In genomic region chr19:50820549-50821247, GRCh38 we compare ENCODE assay signal across 9 cellular contexts. TPM values are rescaled to one million over a fixed set of nuclear protein-coding genes. Genes with fewer than 3 reads are reported as not detected.
DNase-seq lines count a peak whose midpoint lies in the region; ATAC-seq and TF ChIP-seq lines count a peak whose summit lies in the region.
"Had no signal": no experiment of that assay in that cellular context is flagged by ENCODE, and none has a peak within 500 bp of the region (broad histone marks: within the 10 kb centered on the region; RNA-seq: fewer than 3 reads in every experiment).

No MANE protein-coding gene starts in this region.

- peaks cover 18% of the 10 kb centered on the region; the same call in 1 of the 2 replicates for H3K4me1 ChIP-seq in ES-I3 (ENCODE audit: insufficient read depth, low read length)

- H3K27me3 Mint-ChIP-seq in HFFc6 (ENCODE audit: insufficient read depth) (peaks cover 53% of the 10 kb centered on the region), nephron (ENCODE audit: low read depth) (peaks cover 88% of the 10 kb centered on the region)
- H3K27me3 Mint-ChIP-seq in activated naive CD8-positive, alpha-beta T cell treated with anti-CD3 and anti-CD28 coated beads, Interleukin-2, amount 10 ng/mL, durations not matched to agents 7 days and 5 days: peaks cover 46% of the 10 kb centered on the region

- H3K4me3 Mint-ChIP-seq in HFFc6 (peak overlapping the region; percentile 32; the same call in 1 of the 2 replicates), nephron (peak overlapping the region; percentile 1 to 64 (median 5))
- H3K4me3 Mint-ChIP-seq in activated naive CD8-positive, alpha-beta T cell treated with anti-CD3 and anti-CD28 coated beads, Interleukin-2, amount 10 ng/mL, durations not matched to agents 7 days and 5 days: peak overlapping the region; percentile 72

- no peaks in the 10 kb centered on the region for H3K9me3 ChIP-seq in ES-I3 (ENCODE audit: control insufficient read depth, insufficient read depth, low read length)

- H3K36me3 ChIP-seq in ES-I3 (ENCODE audit: insufficient read depth, low read length): no peaks in the 10 kb centered on the region

- DNase-seq in HFFc6: no peak
- DNase-seq in activated naive CD8-positive, alpha-beta T cell treated with anti-CD3 and anti-CD28 coated beads, Interleukin-2, amount 10 ng/mL, durations not matched to agents 7 days and 5 days: no peak
- DNase-seq: stimulated activated CD8-positive, alpha-beta memory T cell treated with anti-CD3 and anti-CD28 coated beads, Interleukin-4, amount 100 ng/mL, for 48 hours had no signal

- H3K36me3 Mint-ChIP-seq in HFFc6 (ENCODE audit: low read depth) (no peaks in the 10 kb centered on the region), nephron (ENCODE audit: low read depth) (no peaks in the 10 kb centered on the region)
- H3K36me3 Mint-ChIP-seq in activated naive CD8-positive, alpha-beta T cell treated with anti-CD3 and anti-CD28 coated beads, Interleukin-2, amount 10 ng/mL, durations not matched to agents 7 days and 5 days: no peaks in the 10 kb centered on the region

- H3K9ac ChIP-seq in ES-I3 (ENCODE audit: low read depth, low read length): peak overlapping the region; percentile 20; the same call in 1 of the 2 replicates

- H3K9me3 Mint-ChIP-seq in HFFc6 (no peaks in the 10 kb centered on the region; the same call in 1 of the 2 replicates), nephron (peaks cover 5% of the 10 kb centered on the region)
- no peaks in the 10 kb centered on the region for H3K9me3 Mint-ChIP-seq in activated naive CD8-positive, alpha-beta T cell treated with anti-CD3 and anti-CD28 coated beads, Interleukin-2, amount 10 ng/mL, durations not matched to agents 7 days and 5 days

- POLR2A ChIA-PET in activated naive CD8-positive, alpha-beta T cell treated with anti-CD3 and anti-CD28 coated beads, Interleukin-2, amount 10 ng/mL, durations not matched to agents 7 days and 5 days (lab: Charles Lee): interaction anchor here (0.8 to 3.9 kb wide), 3 partner anchors 14 to 156 kb away, joined by 4 to 22 read pairs (median 5); no protein-coding TSS in a partner anchor

- TF ChIP-seq CTCF in HFFc6 (IDR thresholded peaks at IDR 0.05) (no peak), nephron (IDR thresholded peaks at IDR 0.05; ENCODE audit: unreplicated experiment in 3 of 3) (no peak)

- no peak overlapping the region for H3K27ac Mint-ChIP-seq in HFFc6
- peak overlapping the region; percentile 44 for H3K27ac Mint-ChIP-seq in activated naive CD8-positive, alpha-beta T cell treated with anti-CD3 and anti-CD28 coated beads, Interleukin-2, amount 10 ng/mL, durations not matched to agents 7 days and 5 days
- H3K27ac Mint-ChIP-seq in nephron: peak overlapping the region in 2 of 3 experiments; percentile 23 to 34

- no peak for ATAC-seq in activated naive CD8-positive, alpha-beta T cell treated with anti-CD3 and anti-CD28 coated beads, Interleukin-2, amount 10 ng/mL, durations not matched to agents 7 days and 5 days (ENCODE audit: low read depth)
- ATAC-seq in HG03442 (IDR thresholded peaks at IDR 0.05; ENCODE audit: unreplicated experiment) (no peak), HG03097 (IDR thresholded peaks at IDR 0.05; ENCODE audit: low FRiP score, unreplicated experiment) (no peak), HG03469 (IDR thresholded peaks at IDR 0.05; ENCODE audit: unreplicated experiment) (no peak), GM21717 (IDR thresholded peaks at IDR 0.05; ENCODE audit: unreplicated experiment) (no peak)

- H3K4me1 Mint-ChIP-seq in HFFc6 (ENCODE audit: low read depth): peaks cover 7% of the 10 kb centered on the region
- peaks cover 21% of the 10 kb centered on the region for H3K4me1 Mint-ChIP-seq in activated naive CD8-positive, alpha-beta T cell treated with anti-CD3 and anti-CD28 coated beads, Interleukin-2, amount 10 ng/mL, durations not matched to agents 7 days and 5 days
- H3K4me1 Mint-ChIP-seq in nephron: peaks cover 17% of the 10 kb centered on the region

RNA-seq across cellular contexts. Expression of gene KLK1, which starts 2.9 kb away (rescaled TPM):
- total RNA-seq in HFFc6 (2021; fragmentation: NEBNext Ultra II Directional; extraction: Animal tissue kit (Norgen Biotek cat#: 25700)): not detected
- total RNA-seq in activated naive CD8-positive, alpha-beta T cell treated with anti-CD3 and anti-CD28 coated beads, Interleukin-2, amount 10 ng/mL, durations not matched to agents 7 days and 5 days: 1 to 10 TPM; 1.4 to 2.7 TPM

RNA-seq across cellular contexts. Expression of gene KLK15, which starts 12.7 kb away (rescaled TPM):
- total RNA-seq in HFFc6 (2021; fragmentation: NEBNext Ultra II Directional; extraction: Animal tissue kit (Norgen Biotek cat#: 25700)): not detected
- total RNA-seq in activated naive CD8-positive, alpha-beta T cell treated with anti-CD3 and anti-CD28 coated beads, Interleukin-2, amount 10 ng/mL, durations not matched to agents 7 days and 5 days: not detected

RNA-seq across cellular contexts. Expression of gene ACP4, which starts 30.5 kb away (rescaled TPM):
- not detected for total RNA-seq in HFFc6 (2021; fragmentation: NEBNext Ultra II Directional; extraction: Animal tissue kit (Norgen Biotek cat#: 25700))
- not detected for total RNA-seq in activated naive CD8-positive, alpha-beta T cell treated with anti-CD3 and anti-CD28 coated beads, Interleukin-2, amount 10 ng/mL, durations not matched to agents 7 days and 5 days

RNA-seq across cellular contexts. Expression of gene KLK3, which starts 34.0 kb away (rescaled TPM):
- not detected for total RNA-seq in HFFc6 (2021; fragmentation: NEBNext Ultra II Directional; extraction: Animal tissue kit (Norgen Biotek cat#: 25700))
- total RNA-seq in activated naive CD8-positive, alpha-beta T cell treated with anti-CD3 and anti-CD28 coated beads, Interleukin-2, amount 10 ng/mL, durations not matched to agents 7 days and 5 days: not detected

RNA-seq across cellular contexts. Expression of gene GPR32, which starts 50.4 kb away (rescaled TPM):
- not detected for total RNA-seq in HFFc6 (2021; fragmentation: NEBNext Ultra II Directional; extraction: Animal tissue kit (Norgen Biotek cat#: 25700))
- not detected for total RNA-seq in activated naive CD8-positive, alpha-beta T cell treated with anti-CD3 and anti-CD28 coated beads, Interleukin-2, amount 10 ng/mL, durations not matched to agents 7 days and 5 days

Comparison
In these comparisons a context has a peak if more than half of its experiments do, and no peak if none do; other contexts are left out.
1. H3K4me3 Mint-ChIP-seq: peak in every context shown above with its lines; median percentile 72 in activated naive CD8-positive, alpha-beta T cell treated with anti-CD3 and anti-CD28 coated beads, Interleukin-2, amount 10 ng/mL, durations not matched to agents 7 days and 5 days; 32 in HFFc6; 5 in nephron.